In the genomic region with DNA sequence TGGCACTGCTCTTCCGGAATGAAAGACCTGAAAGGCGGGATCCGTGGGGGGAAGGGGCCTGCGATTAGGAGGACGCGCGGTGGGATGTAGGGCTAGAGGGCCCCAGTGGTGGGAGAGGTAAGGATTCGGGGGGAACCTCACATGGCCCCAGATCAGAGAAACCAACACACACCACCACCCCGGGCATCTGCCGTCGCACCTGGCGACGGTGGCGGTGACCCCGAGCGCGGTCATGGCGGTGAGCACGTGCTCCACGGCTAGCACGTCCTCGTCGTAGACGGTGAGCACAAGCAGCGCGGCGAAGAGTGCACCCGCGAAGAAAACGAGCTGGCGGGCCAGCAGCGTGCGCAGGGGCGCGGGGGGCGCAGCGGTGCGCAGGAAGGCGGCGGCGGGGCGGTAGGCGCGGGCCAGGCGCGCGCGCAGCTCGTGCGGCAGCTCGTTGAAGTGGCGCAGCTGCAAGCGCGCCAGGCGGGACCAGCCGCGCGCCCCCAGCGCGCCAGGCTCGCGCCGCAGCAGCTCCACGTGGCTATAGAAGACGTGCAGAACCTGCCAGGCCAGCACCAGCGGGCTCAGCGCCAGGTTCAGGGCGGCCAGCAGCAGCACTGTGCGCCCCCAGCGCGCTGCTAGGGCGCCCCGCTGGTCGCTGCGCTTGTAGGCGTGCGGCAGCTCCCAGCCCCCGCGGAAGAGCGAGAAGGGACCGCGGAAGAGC, we compare ENCODE assay signal across 8 cellular contexts. TPM values are rescaled to one million over a fixed set of nuclear protein-coding genes. Genes with fewer than 3 reads are reported as not detected.
DNase-seq lines count a peak whose midpoint lies in the region; ATAC-seq, FAIRE-seq and TF ChIP-seq lines count a peak whose summit lies in the region.

No MANE protein-coding gene starts in this region.

- H3K4me2 ChIP-seq in fibroblast of lung (ENCODE audit: extremely low read depth, insufficient read depth, low read length): peak overlapping the region; percentile 40

- H4K20me1 ChIP-seq in fibroblast of lung (ENCODE audit: control insufficient read depth, extremely low read depth, insufficient read depth, low read length): no peaks in the 10 kb centered on the region

- H3K27me3 ChIP-seq in fibroblast of lung (ENCODE audit: control insufficient read depth, insufficient read depth, low read length): peaks cover 36% of the 10 kb centered on the region

- TF ChIP-seq CTCF in 22Rv1 (IDR thresholded peaks at IDR 0.05): peak; percentile 76
- no peak for TF ChIP-seq CTCF in fibroblast of lung (conservative IDR thresholded peaks at IDR 0.05 in 1 of 2, IDR thresholded peaks at IDR 0.05 in 1 of 2; ENCODE audit: low read depth in 1 of 2, low read length in 2 of 2)
- TF ChIP-seq CTCF in retinal pigment epithelial cell (conservative IDR thresholded peaks at IDR 0.05; ENCODE audit: low read depth, low read length): no peak
- no peak for TF ChIP-seq CTCF in kidney (IDR thresholded peaks at IDR 0.05; ENCODE audit: borderline replicate concordance, extremely low read depth, insufficient read depth)

- peak overlapping the region; percentile 37 for H3K9ac ChIP-seq in fibroblast of lung (ENCODE audit: insufficient read depth, low read length)
- H3K9ac ChIP-seq in kidney (ENCODE audit: low read length in 2 of 2): no peak overlapping the region

- peak overlapping the region; percentile 63 for H3K4me3 Mint-ChIP-seq in activated CD4-positive, alpha-beta memory T cell treated with anti-CD3 and anti-CD28 coated beads for 36 hours

- no peak for FAIRE-seq in kidney (lab: Jason Lieb, UNC)

- H2AFZ ChIP-seq in fibroblast of lung (ENCODE audit: low read length): no peak overlapping the region

- H3K4me1 Mint-ChIP-seq in activated CD4-positive, alpha-beta memory T cell treated with anti-CD3 and anti-CD28 coated beads for 36 hours (ENCODE audit: low read depth): peaks cover 43% of the 10 kb centered on the region

- no peaks in the 10 kb centered on the region for H3K9me3 Mint-ChIP-seq in activated CD4-positive, alpha-beta memory T cell treated with anti-CD3 and anti-CD28 coated beads for 36 hours

- H3K79me2 ChIP-seq in fibroblast of lung (ENCODE audit: control insufficient read depth, insufficient read depth, low read length): no peaks in the 10 kb centered on the region

- CTCF ChIA-PET in activated CD4-positive, alpha-beta memory T cell treated with anti-CD3 and anti-CD28 coated beads for 36 hours (lab: Charles Lee): interaction anchor here (0.6 to 4.4 kb wide), 29 partner anchors 8 to 240 kb away, joined by 3 to 78 read pairs (median 4); partner anchors contain the start of genes ABCB8, AGAP3 and NOS3

- H3K9me3 ChIP-seq in fibroblast of lung (ENCODE audit: control insufficient read depth, insufficient read depth, low read depth, low read length) (no peaks in the 10 kb centered on the region), kidney (ENCODE audit: control insufficient read depth in 1 of 2, low read length in 2 of 2) (no peaks in the 10 kb centered on the region)

- POLR2A ChIA-PET in activated CD4-positive, alpha-beta memory T cell treated with anti-CD3 and anti-CD28 coated beads for 36 hours (lab: Charles Lee): interaction anchor here (0.6 to 2.1 kb wide), 6 partner anchors 10 to 214 kb away, joined by 3 to 9 read pairs (median 4); partner anchors contain the start of genes ABCB8 and FASTK

- DNase-seq in activated CD4-positive, alpha-beta memory T cell treated with anti-CD3 and anti-CD28 coated beads for 36 hours: peak; percentile 48
- DNase-seq in fibroblast of lung (ENCODE audit: low read depth in 2 of 2): peak in 1 of 2 donors; percentile 38
- no peak for DNase-seq in retinal pigment epithelial cell (ENCODE audit: low read depth)
- no peak for DNase-seq in DMS79 (lab: John Stamatoyannopoulos, UW)
- no peak for DNase-seq in midbrain (lab: John Stamatoyannopoulos, UW)
- DNase-seq in kidney: no peak

- H3K36me3 ChIP-seq in fibroblast of lung (ENCODE audit: control insufficient read depth, insufficient read depth, low read length) (no peaks in the 10 kb centered on the region), kidney (ENCODE audit: control insufficient read depth in 1 of 2, insufficient read depth in 2 of 2, low read length in 2 of 2) (no peaks in the 10 kb centered on the region)

- peak overlapping the region in 1 of 4 experiments; percentile 14 for H3K4me3 ChIP-seq in fibroblast of lung (replicated peaks in 1 of 4; ENCODE audit: control extremely low read depth in 1 of 4, insufficient read depth in 1 of 4, low read depth in 3 of 4, low read length in 4 of 4)
- H3K4me3 ChIP-seq in retinal pigment epithelial cell (ENCODE audit: low read length): peak overlapping the region; percentile 29
- no peak overlapping the region for H3K4me3 ChIP-seq in kidney (ENCODE audit: low read length in 2 of 2)

- peak overlapping the region; percentile 31 for H3K27ac ChIP-seq in 22Rv1
- no peak overlapping the region for H3K27ac ChIP-seq in fibroblast of lung (ENCODE audit: insufficient read depth, low read length)
- no peak overlapping the region for H3K27ac ChIP-seq in kidney (ENCODE audit: low read depth in 2 of 2, low read length in 2 of 2)

- H3K27ac Mint-ChIP-seq in activated CD4-positive, alpha-beta memory T cell treated with anti-CD3 and anti-CD28 coated beads for 36 hours: no peak overlapping the region

- peaks cover 4% of the 10 kb centered on the region for H3K4me1 ChIP-seq in fibroblast of lung (ENCODE audit: control insufficient read depth, extremely low read depth, insufficient read depth, low read length)
- H3K4me1 ChIP-seq in kidney (ENCODE audit: control insufficient read depth in 1 of 2, insufficient read depth in 1 of 2, low read depth in 1 of 2, low read length in 2 of 2): peaks cover 0 to 21% of the 10 kb centered on the region in 2 donors

- no peaks in the 10 kb centered on the region for H3K36me3 Mint-ChIP-seq in activated CD4-positive, alpha-beta memory T cell treated with anti-CD3 and anti-CD28 coated beads for 36 hours

- intact Hi-C loops in activated CD4-positive, alpha-beta memory T cell treated with anti-CD3 and anti-CD28 coated beads for 36 hours (cut with micrococcal nuclease): loop anchor here (1.0 to 2.0 kb wide), 2 partner anchors 56 to 120 kb away; no protein-coding TSS in a partner anchor
- intact Hi-C loops in kidney (cut with DNase I): no loop called here

- peak; percentile 28 for ATAC-seq in HG03354 (IDR thresholded peaks at IDR 0.05; ENCODE audit: poor library complexity, severe bottlenecking, unreplicated experiment)

- peaks cover 11% of the 10 kb centered on the region for H3K27me3 Mint-ChIP-seq in activated CD4-positive, alpha-beta memory T cell treated with anti-CD3 and anti-CD28 coated beads for 36 hours

RNA-seq across cellular contexts. Expression of gene ATG9B, which starts 5.7 kb away (rescaled TPM):
- total RNA-seq in activated CD4-positive, alpha-beta memory T cell treated with anti-CD3 and anti-CD28 coated beads for 36 hours: 1 to 10 TPM; 3.5 to 4.6 TPM
- total RNA-seq in fibroblast of lung (under 0.01 TPM in 1 of 2 replicates, not detected in the other), kidney (0.19 TPM)
- polyA plus RNA-seq in fibroblast of lung (0.03 TPM in 2 replicates), kidney (ENCODE audit: insufficient read depth, low read depth, low replicate concordance) (0.19 TPM)
- polyA plus RNA-seq in fibroblast of lung (2012): 0.23 TPM in 1 of 2 replicates, not detected in the other
- polyA minus RNA-seq in fibroblast of lung (ENCODE audit: low replicate concordance): not detected in 2 replicates

RNA-seq across cellular contexts. Expression of gene ABCB8, which starts 9.7 kb away (rescaled TPM):
- 10 to 100 TPM; 48.4 to 49.5 TPM for total RNA-seq in activated CD4-positive, alpha-beta memory T cell treated with anti-CD3 and anti-CD28 coated beads for 36 hours
- total RNA-seq in fibroblast of lung: 16.4 and 20.0 TPM in 2 replicates
- 12.1 and 14.5 TPM in 2 replicates for polyA plus RNA-seq in fibroblast of lung
- polyA plus RNA-seq in fibroblast of lung (2012): 22.2 and 28.2 TPM in 2 replicates
- 52.0 and 58.0 TPM in 2 replicates for polyA minus RNA-seq in fibroblast of lung (ENCODE audit: low replicate concordance)
- 36.0 TPM for total RNA-seq in kidney
- polyA plus RNA-seq in kidney (ENCODE audit: insufficient read depth, low read depth, low replicate concordance): 34.3 TPM

RNA-seq across cellular contexts. Expression of gene NOS3, which starts 27.8 kb away (rescaled TPM):
- 10 to 100 TPM; 10.4 to 13.2 TPM for total RNA-seq in activated CD4-positive, alpha-beta memory T cell treated with anti-CD3 and anti-CD28 coated beads for 36 hours
- 0.50 and 0.77 TPM in 2 replicates for total RNA-seq in fibroblast of lung
- polyA plus RNA-seq in fibroblast of lung: 0.12 and 0.38 TPM in 2 replicates
- 0.40 and 0.58 TPM in 2 replicates for polyA plus RNA-seq in fibroblast of lung (2012)
- polyA minus RNA-seq in fibroblast of lung (ENCODE audit: low replicate concordance): 0.22 and 0.67 TPM in 2 replicates
- 51.7 TPM for total RNA-seq in kidney
- 9.3 TPM for polyA plus RNA-seq in kidney (ENCODE audit: insufficient read depth, low read depth, low replicate concordance)

RNA-seq across cellular contexts. Expression of gene ASIC3, which starts 29.8 kb away (rescaled TPM):
- 1 to 10 TPM; 5.3 to 7.6 TPM for total RNA-seq in activated CD4-positive, alpha-beta memory T cell treated with anti-CD3 and anti-CD28 coated beads for 36 hours
- total RNA-seq in fibroblast of lung (under 0.01 and 0.17 TPM in 2 replicates), kidney (1.9 TPM)
- polyA plus RNA-seq in fibroblast of lung (0.05 and 0.07 TPM in 2 replicates), kidney (ENCODE audit: insufficient read depth, low read depth, low replicate concordance) (3.1 TPM)
- 0.24 and 0.35 TPM in 2 replicates for polyA plus RNA-seq in fibroblast of lung (2012)
- not detected in 2 replicates for polyA minus RNA-seq in fibroblast of lung (ENCODE audit: low replicate concordance)

RNA-seq across cellular contexts. Expression of gene CDK5, which starts 39.1 kb away (rescaled TPM):
- total RNA-seq in activated CD4-positive, alpha-beta memory T cell treated with anti-CD3 and anti-CD28 coated beads for 36 hours: 10 to 100 TPM; 12.8 to 14.1 TPM
- total RNA-seq in fibroblast of lung (25.9 and 27.7 TPM in 2 replicates), kidney (9.1 TPM)
- polyA plus RNA-seq in fibroblast of lung (15.1 and 24.7 TPM in 2 replicates), kidney (ENCODE audit: insufficient read depth, low read depth, low replicate concordance) (21.5 TPM)
- 11.6 and 21.9 TPM in 2 replicates for polyA plus RNA-seq in fibroblast of lung (2012)
- polyA minus RNA-seq in fibroblast of lung (ENCODE audit: low replicate concordance): 36.4 and 43.2 TPM in 2 replicates
